In genomic region chr18:67363694-67364093, GRCh38 we compare ENCODE assay signal across 20 cellular contexts.
"Had no signal": no experiment of that assay in that cellular context is flagged by ENCODE, and none has a peak within 500 bp of the region (broad histone marks: within the 10 kb centered on the region; RNA-seq: fewer than 3 reads in every experiment).

No MANE protein-coding gene starts in this region.

- DNase-seq: activated CD4-positive, alpha-beta T cell treated with anti-CD3 and anti-CD28 coated beads, Interleukin-2, amount 10 ng/mL, durations not matched to agents 7 days and 5 days; activated CD4-positive, CD25-positive, alpha-beta regulatory T cell treated with anti-CD3 and anti-CD28 coated beads, Interleukin-2, amount 50 U/mL, for 72 hours; activated CD8-positive, alpha-beta T cell treated with anti-CD3 and anti-CD28 coated beads for 36 hours; activated naive CD4-positive, alpha-beta T cell; activated naive CD8-positive, alpha-beta T cell treated with anti-CD3 and anti-CD28 coated beads for 36 hours; activated T-cell treated with anti-CD3 and anti-CD28 coated beads, Interleukin-2, amount 50 U/mL, for 24 hours; effector memory CD4-positive, alpha-beta T cell; foreskin keratinocyte; kidney glomerular epithelial cell; left lung; mammary epithelial cell; occipital lobe; stimulated activated CD4-positive, alpha-beta T cell treated with anti-CD3 and anti-CD28 coated beads, Interleukin-4, amount 100 ng/mL, for 1 hour; stimulated activated naive CD4-positive, alpha-beta T cell; T-helper 1 cell; upper lobe of left lung; WERI-Rb-1 had no signal

- H3K4me3 ChIP-seq: left lung, thoracic aorta, upper lobe of left lung had no signal

- H3K27ac ChIP-seq: foreskin keratinocyte, left lung, thoracic aorta, upper lobe of left lung, WERI-Rb-1 had no signal

- H3K4me1 ChIP-seq: left lung, upper lobe of left lung had no signal

- H3K9me3 ChIP-seq: left lung, thoracic aorta, upper lobe of left lung had no signal

- ATAC-seq: activated CD8-positive, alpha-beta T cell treated with anti-CD3 and anti-CD28 coated beads for 36 hours; activated T-helper 17 cell treated with anti-CD3 and anti-CD28 coated beads, Interleukin-2, amount 50 U/mL, for 72 hours; foreskin keratinocyte; left lung; sciatic nerve had no signal

- H3K36me3 ChIP-seq: left lung, thoracic aorta, upper lobe of left lung, WERI-Rb-1 had no signal

- H3K27me3 ChIP-seq: foreskin keratinocyte, left lung, upper lobe of left lung had no signal
